16 cellular contexts compared by ENCODE assay signal in the genomic region with DNA sequence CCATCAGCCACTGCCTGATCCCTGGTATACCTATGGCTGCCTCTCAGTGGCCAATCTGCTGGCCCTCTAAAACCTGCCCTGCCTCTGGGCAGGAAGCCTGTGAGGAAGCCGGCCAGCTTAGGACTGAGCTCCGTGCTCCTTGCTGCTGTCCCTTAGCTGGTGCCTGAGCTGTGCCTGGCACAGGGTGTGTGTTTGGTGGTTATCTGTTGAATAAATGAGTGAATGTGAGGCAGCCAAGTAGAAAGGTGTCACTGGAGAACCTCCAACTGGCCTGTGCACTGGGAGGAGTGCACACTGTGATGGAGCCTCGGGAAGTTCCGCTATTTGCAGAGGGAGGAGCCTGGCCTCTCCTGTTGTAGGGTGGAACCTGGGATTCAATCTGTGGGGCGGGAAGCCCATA.
"Had no signal": no experiment of that assay in that cellular context is flagged by ENCODE, and none has a peak within 500 bp of the region (broad histone marks: within the 10 kb centered on the region; RNA-seq: fewer than 3 reads in every experiment).

No MANE protein-coding gene starts in this region.

- H3K27me3 ChIP-seq: body of pancreas, left lung, ovary, thyroid gland, uterus had no signal

- H3K9me3 ChIP-seq: adrenal gland, body of pancreas, left lung, ovary, thyroid gland, uterus had no signal

- H3K27ac Mint-ChIP-seq: activated naive CD4-positive, alpha-beta T cell treated with anti-CD3 and anti-CD28 coated beads, Interleukin-2, amount 10 ng/mL, durations not matched to agents 7 days and 5 days; activated T-helper 2 cell treated with anti-CD3 and anti-CD28 coated beads, Interferon-gamma antibody, Interleukin-2, Interleukin-4, amounts not matched to agents 10 μg/mL and 5 μg/mL and 100 μg/mL, durations not matched to agents 14 hours and 24 hours and 36 hours; nephron progenitor cell had no signal

- H3K36me3 ChIP-seq: adrenal gland, left lung, ovary, thyroid gland, uterus had no signal

- H3K9me3 Mint-ChIP-seq: activated naive CD4-positive, alpha-beta T cell treated with anti-CD3 and anti-CD28 coated beads, Interleukin-2, amount 10 ng/mL, durations not matched to agents 7 days and 5 days; activated T-helper 2 cell treated with anti-CD3 and anti-CD28 coated beads, Interferon-gamma antibody, Interleukin-2, Interleukin-4, amounts not matched to agents 10 μg/mL and 5 μg/mL and 100 μg/mL, durations not matched to agents 14 hours and 24 hours and 36 hours; central memory CD8-positive, alpha-beta T cell; nephron progenitor cell had no signal

- H3K4me3 ChIP-seq: adrenal gland, body of pancreas, left lung, ovary, skin epidermis, thyroid gland, uterus had no signal

- H3K4me3 Mint-ChIP-seq: activated naive CD4-positive, alpha-beta T cell treated with anti-CD3 and anti-CD28 coated beads, Interleukin-2, amount 10 ng/mL, durations not matched to agents 7 days and 5 days; central memory CD8-positive, alpha-beta T cell; nephron progenitor cell had no signal

- ATAC-seq: body of pancreas, esophagus mucosa, left lung had no signal

- H3K36me3 Mint-ChIP-seq: activated naive CD4-positive, alpha-beta T cell treated with anti-CD3 and anti-CD28 coated beads, Interleukin-2, amount 10 ng/mL, durations not matched to agents 7 days and 5 days had no signal

- DNase-seq: activated CD4-positive, alpha-beta T cell treated with anti-CD3 and anti-CD28 coated beads, Interleukin-2, amount 50 U/mL, for 1 hour; activated CD4-positive, CD25-positive, alpha-beta regulatory T cell; activated naive CD4-positive, alpha-beta T cell treated with anti-CD3 and anti-CD28 coated beads, Interleukin-2, amount 10 ng/mL, durations not matched to agents 7 days and 5 days; adrenal gland; body of pancreas; left lung; mesendoderm; nephron progenitor cell; ovary; T-helper 1 cell; thyroid gland; uterus had no signal

- H3K27ac ChIP-seq: adrenal gland, body of pancreas, left lung, ovary, skin epidermis, thyroid gland, uterus had no signal

- H3K4me1 ChIP-seq: adrenal gland, left lung, thyroid gland, uterus had no signal
